Comparison of ENCODE assay signal across 17 cellular contexts in genomic region chrX:132206259-132206658, GRCh38. TPM values are rescaled to one million over a fixed set of nuclear protein-coding genes. Genes with fewer than 3 reads are reported as not detected.
DNase-seq lines count a peak whose midpoint lies in the region; ATAC-seq, FAIRE-seq and TF ChIP-seq lines count a peak whose summit lies in the region.
"Had no signal": no experiment of that assay in that cellular context is flagged by ENCODE, and none has a peak within 500 bp of the region (broad histone marks: within the 10 kb centered on the region; RNA-seq: fewer than 3 reads in every experiment).

No MANE protein-coding gene starts in this region.

- DNase-seq in GM19239 (ENCODE audit: insufficient read length, low spot score) (no peak), astrocyte (ENCODE audit: low read depth) (no peak), fibroblast of the aortic adventitia (ENCODE audit: low read depth) (peak; percentile 11), nephron progenitor cell (no peak), ACHN (no peak), NCI-H1048 (lab: John Stamatoyannopoulos, UW) (no peak)
- no peak for DNase-seq in stimulated activated CD4-positive, alpha-beta T cell treated with anti-CD3 and anti-CD28 coated beads, Interleukin-4, amount 100 ng/mL, for 1 hour
- DNase-seq: AML-193, COR-L47, EL, H9, KG1, NCI-H1436, NCI-H2029, NCI-H82 had no signal

- FAIRE-seq in GM19239 (lab: Jason Lieb, UNC) (peak; percentile 76), astrocyte (lab: Jason Lieb, UNC) (no peak)

- H3K9ac ChIP-seq in astrocyte (ENCODE audit: low read length) = no peak overlapping the region

- peaks cover 29% of the 10 kb centered on the region for H3K79me2 ChIP-seq in astrocyte (ENCODE audit: insufficient read depth, low read length)

- peaks cover 11% of the 10 kb centered on the region for H4K20me1 ChIP-seq in astrocyte (ENCODE audit: insufficient read depth, low read length)

- TF ChIP-seq CTCF in astrocyte (IDR thresholded peaks at IDR 0.05; ENCODE audit: insufficient read depth, low read depth, low read length) = no peak
- TF ChIP-seq CTCF in fibroblast of the aortic adventitia (IDR thresholded peaks at IDR 0.05; ENCODE audit: insufficient read depth, low read length) = no peak
- TF ChIP-seq CTCF in nephron progenitor cell (IDR thresholded peaks at IDR 0.05) = no peak

- no peaks in the 10 kb centered on the region for H3K9me3 Mint-ChIP-seq in astrocyte (ENCODE audit: unreplicated experiment)
- H3K9me3 Mint-ChIP-seq in nephron progenitor cell = no peaks in the 10 kb centered on the region
- H3K9me3 Mint-ChIP-seq: CD14-positive monocyte, H9 had no signal

- H3K4me1 Mint-ChIP-seq in astrocyte (ENCODE audit: low read depth, unreplicated experiment) (peaks cover 2% of the 10 kb centered on the region), nephron progenitor cell (peaks cover 15% of the 10 kb centered on the region)
- H3K4me1 Mint-ChIP-seq: H9 had no signal

- H3K27ac ChIP-seq in astrocyte (ENCODE audit: low read depth, low read length) = no peak overlapping the region

- peaks cover 2% of the 10 kb centered on the region for H3K36me3 ChIP-seq in astrocyte (ENCODE audit: insufficient read depth, low read length)

- H3K4me2 ChIP-seq in astrocyte (ENCODE audit: low read length) = peak overlapping the region; percentile 15

- H3K4me3 ChIP-seq in astrocyte (ENCODE audit: insufficient read depth, low read depth, low read length) (no peak overlapping the region), fibroblast of the aortic adventitia (ENCODE audit: low read depth, low read length) (no peak overlapping the region)

- no peak overlapping the region for H2AFZ ChIP-seq in astrocyte (ENCODE audit: low read depth, low read length)

- ATAC-seq in GM18868 (IDR thresholded peaks at IDR 0.05; ENCODE audit: unreplicated experiment) = no peak

- no peaks in the 10 kb centered on the region for H3K27me3 ChIP-seq in astrocyte (ENCODE audit: insufficient read depth, low read length)

- H3K27ac Mint-ChIP-seq in astrocyte (ENCODE audit: unreplicated experiment) (no peak overlapping the region), nephron progenitor cell (peak overlapping the region; percentile 83)
- H3K27ac Mint-ChIP-seq: CD14-positive monocyte had no signal

- in situ Hi-C loops in ACHN (cut with HindIII; ENCODE audit: low pct_ligation_motif_present, low pct_unique_long_range_greater_than_20kb, low sequenced_read_pairs) = no loop called here

- H3K9me3 ChIP-seq in astrocyte (ENCODE audit: insufficient read depth, low read depth, low read length) = no peaks in the 10 kb centered on the region

- no peak overlapping the region for H3K4me3 Mint-ChIP-seq in astrocyte (ENCODE audit: unreplicated experiment)
- H3K4me3 Mint-ChIP-seq in nephron progenitor cell = no peak overlapping the region
- H3K4me3 Mint-ChIP-seq: CD14-positive monocyte, H9 had no signal

- H3K4me1 ChIP-seq in astrocyte (ENCODE audit: insufficient read depth, low read length) = no peaks in the 10 kb centered on the region

- H3K36me3 Mint-ChIP-seq in astrocyte (ENCODE audit: low read depth, unreplicated experiment) = no peaks in the 10 kb centered on the region
- peaks cover 61% of the 10 kb centered on the region for H3K36me3 Mint-ChIP-seq in nephron progenitor cell (ENCODE audit: low read depth)

- H3K27me3 Mint-ChIP-seq in astrocyte (ENCODE audit: low read depth, unreplicated experiment) (no peaks in the 10 kb centered on the region), nephron progenitor cell (ENCODE audit: low read depth, poor library complexity) (no peaks in the 10 kb centered on the region)

RNA-seq across cellular contexts. Expression of gene RAP2C, which starts 13.0 kb away (rescaled TPM):
- total RNA-seq in astrocyte = 29.0 and 31.2 TPM in 2 replicates
- total RNA-seq in fibroblast of the aortic adventitia (ENCODE audit: low replicate concordance) = 8.0 and 24.4 TPM in 2 replicates
